In genomic region chr11:118621898-118622375, GRCh38 we compare ENCODE assay signal across 1 cellular context.
TF ChIP-seq lines count a peak whose summit lies in the region.

No MANE protein-coding gene starts in this region.

TF ChIP-seq in H1, 55 proteins besides CTCF, POLR2A, EP300 and RAD21:
- TF ChIP-seq MAFK (IDR thresholded peaks at IDR 0.05; ENCODE audit: low read depth, low read length) (no peak), KDM5A (IDR thresholded peaks at IDR 0.05; ENCODE audit: low read length) (no peak), NANOG (IDR thresholded peaks at IDR 0.05; ENCODE audit: insufficient read depth, low read depth, low read length, poor library complexity, severe bottlenecking) (no peak), SAP30 (IDR thresholded peaks at IDR 0.05; ENCODE audit: insufficient read depth, insufficient replicate concordance, low read length) (no peak), FOSL1 (IDR thresholded peaks at IDR 0.05; ENCODE audit: insufficient read depth, low read depth, low read length) (no peak), CEBPB (IDR thresholded peaks at IDR 0.05; ENCODE audit: low read depth, low read length) (no peak), CHD1 (IDR thresholded peaks at IDR 0.05; ENCODE audit: low read depth, low read length) (no peak), BCL11A (IDR thresholded peaks at IDR 0.05; ENCODE audit: low read depth in 2 of 2, low read length in 2 of 2) (no peak), RXRA (IDR thresholded peaks at IDR 0.05; ENCODE audit: insufficient read depth, low read depth, low read length) (no peak), TAF1 (IDR thresholded peaks at IDR 0.05; ENCODE audit: low read depth, low read length) (no peak), SRF (IDR thresholded peaks at IDR 0.05; ENCODE audit: low read depth, low read length) (no peak), JUND (IDR thresholded peaks at IDR 0.05; ENCODE audit: low read length) (no peak), HDAC6 (IDR thresholded peaks at IDR 0.05; ENCODE audit: low read depth, low read length) (no peak), YY1 (IDR thresholded peaks at IDR 0.05; ENCODE audit: low read depth, low read length) (no peak), CBX8 (IDR thresholded peaks at IDR 0.05; ENCODE audit: borderline replicate concordance, low read depth, low read length) (no peak), CHD2 (IDR thresholded peaks at IDR 0.05; ENCODE audit: low read length) (no peak), SP2 (IDR thresholded peaks at IDR 0.05; ENCODE audit: low read length) (no peak), CREB1 (IDR thresholded peaks at IDR 0.05) (no peak), USF2 (IDR thresholded peaks at IDR 0.05; ENCODE audit: low read length) (no peak)
